In genomic region chr12:5997260-5997659, GRCh38 we compare ENCODE assay signal across 25 cellular contexts. TPM values are rescaled to one million over a fixed set of nuclear protein-coding genes. Genes with fewer than 3 reads are reported as not detected.
"Had no signal": no experiment of that assay in that cellular context is flagged by ENCODE, and none has a peak within 500 bp of the region (broad histone marks: within the 10 kb centered on the region; RNA-seq: fewer than 3 reads in every experiment).

No MANE protein-coding gene starts in this region.

- H3K9me3 ChIP-seq: gastrocnemius medialis, lower lobe of right lung, ovary, psoas muscle, sigmoid colon, thyroid gland had no signal

- H3K4me1 Mint-ChIP-seq: naive thymus-derived CD8-positive, alpha-beta T cell; nephron progenitor cell; stimulated activated naive CD8-positive, alpha-beta T cell treated with anti-CD3 and anti-CD28 coated beads, Interleukin-15, amount 100 ng/mL, for 72 hours had no signal

- H3K9me3 Mint-ChIP-seq: effector memory CD8-positive, alpha-beta T cell; naive thymus-derived CD8-positive, alpha-beta T cell; nephron progenitor cell; stimulated activated naive CD8-positive, alpha-beta T cell treated with anti-CD3 and anti-CD28 coated beads, Interleukin-15, amount 100 ng/mL, for 72 hours had no signal

- H3K27ac ChIP-seq: coronary artery, gastrocnemius medialis, lower lobe of right lung, ovary, psoas muscle, sigmoid colon, skin epidermis, thyroid gland had no signal

- H3K4me3 ChIP-seq: coronary artery, gastrocnemius medialis, lower lobe of right lung, ovary, psoas muscle, sigmoid colon, skin epidermis, thyroid gland had no signal

- DNase-seq: effector memory CD8-positive, alpha-beta T cell; foreskin fibroblast; gastrocnemius medialis; head of caudate nucleus; left ventricle myocardium superior; lower lobe of right lung; naive thymus-derived CD8-positive, alpha-beta T cell; nephron progenitor cell; occipital lobe; ovary; posterior cingulate gyrus; psoas muscle; right cardiac atrium; sigmoid colon; stimulated activated CD4-positive, alpha-beta T cell treated with anti-CD3 and anti-CD28 coated beads, Interleukin-15, amount 100 ng/mL, for 24 hours; stimulated activated CD4-positive, alpha-beta T cell treated with anti-CD3 and anti-CD28 coated beads, Interleukin-2, amount 100 ng/mL, for 48 hours; stimulated activated CD8-positive, alpha-beta memory T cell treated with anti-CD3 and anti-CD28 coated beads, Interleukin-4, amount 100 ng/mL, for 48 hours; stimulated activated naive CD4-positive, alpha-beta T cell; stimulated activated naive CD8-positive, alpha-beta T cell treated with anti-CD3 and anti-CD28 coated beads, Interleukin-15, amount 100 ng/mL, for 72 hours; thyroid gland; trophoblast cell had no signal

- FAIRE-seq: endometrium, keratinocyte had no signal

- H3K27ac Mint-ChIP-seq: effector memory CD8-positive, alpha-beta T cell; naive thymus-derived CD8-positive, alpha-beta T cell; nephron progenitor cell; stimulated activated naive CD8-positive, alpha-beta T cell treated with anti-CD3 and anti-CD28 coated beads, Interleukin-15, amount 100 ng/mL, for 72 hours had no signal

- H3K36me3 ChIP-seq: ovary, sigmoid colon, thyroid gland had no signal

- ATAC-seq: effector memory CD8-positive, alpha-beta T cell; gastrocnemius medialis; left ventricle myocardium superior; lower lobe of right lung; naive thymus-derived CD8-positive, alpha-beta T cell; psoas muscle; stimulated activated naive CD8-positive, alpha-beta T cell treated with anti-CD3 and anti-CD28 coated beads, Interleukin-15, amount 100 ng/mL, for 72 hours had no signal

- H3K36me3 Mint-ChIP-seq: naive thymus-derived CD8-positive, alpha-beta T cell had no signal

- H3K27me3 ChIP-seq: ovary, thyroid gland had no signal

- H3K4me3 Mint-ChIP-seq: effector memory CD8-positive, alpha-beta T cell; naive thymus-derived CD8-positive, alpha-beta T cell; nephron progenitor cell; stimulated activated naive CD8-positive, alpha-beta T cell treated with anti-CD3 and anti-CD28 coated beads, Interleukin-15, amount 100 ng/mL, for 72 hours had no signal

- H3K4me1 ChIP-seq: gastrocnemius medialis, lower lobe of right lung, psoas muscle, sigmoid colon, thyroid gland had no signal

RNA-seq across cellular contexts. Expression of gene ANO2, which starts 52.2 kb away (rescaled TPM):
- total RNA-seq: naive thymus-derived CD8-positive, alpha-beta T cell had no signal
